Comparison of ENCODE assay signal across 8 cellular contexts in genomic region chr17:58331815-58332719, GRCh38. TPM values are rescaled to one million over a fixed set of nuclear protein-coding genes. Genes with fewer than 3 reads are reported as not detected.
DNase-seq lines count a peak whose midpoint lies in the region; ATAC-seq and TF ChIP-seq lines count a peak whose summit lies in the region.

No MANE protein-coding gene starts in this region.

- peaks cover 3% of the 10 kb centered on the region; the same call in 1 of the 2 replicates for H3K27me3 Mint-ChIP-seq in WTC11 (ENCODE audit: low read depth)

- H3K4me1 ChIP-seq in parathyroid adenoma (no peaks in the 10 kb centered on the region), transverse colon (peaks cover 13 to 25% (median 17%) of the 10 kb centered on the region in 4 donors), PC-3 (ENCODE audit: insufficient read depth, low read length) (peaks cover 6% of the 10 kb centered on the region; the same call in 1 of the 2 replicates)

- no peaks in the 10 kb centered on the region for H3K27me3 ChIP-seq in parathyroid adenoma (ENCODE audit: control insufficient read depth, insufficient read depth, low read length)
- H3K27me3 ChIP-seq in transverse colon, result no peaks in the 10 kb centered on the region
- no peaks in the 10 kb centered on the region for H3K27me3 ChIP-seq in PC-3 (ENCODE audit: low read length)

- CTCF ChIA-PET in WTC11 (lab: Charles Lee), result interaction anchor here (1.8 kb wide), 1 partner anchor 20 kb away, joined by 6 read pairs; the partner anchor contains the start of gene SUPT4H1
- CTCF ChIA-PET in PC-3 (lab: Charles Lee), result no interaction called here

- no peaks in the 10 kb centered on the region for H3F3A ChIP-seq in PC-3 (ENCODE audit: low read length, unreplicated experiment)

- H3K36me3 Mint-ChIP-seq in WTC11, result no peaks in the 10 kb centered on the region

- in situ Hi-C loops in transverse colon (cut with MboI; ENCODE audit: low pct_ligation_motif_present in 1 of 4, low pct_unique_long_range_greater_than_20kb in 1 of 4, low sequenced_read_pairs in 3 of 4), result no loop called here

- ATAC-seq in HG02798 (IDR thresholded peaks at IDR 0.05; ENCODE audit: poor library complexity, unreplicated experiment), result peak; percentile 22
- no peak for ATAC-seq in WTC11
- no peak for ATAC-seq in PC-3

- H3K36me3 ChIP-seq in parathyroid adenoma (ENCODE audit: control insufficient read depth, insufficient read depth, low read length), result no peaks in the 10 kb centered on the region
- H3K36me3 ChIP-seq in transverse colon, result no peaks in the 10 kb centered on the region
- H3K36me3 ChIP-seq in PC-3 (ENCODE audit: low read depth, low read length), result no peaks in the 10 kb centered on the region

- peaks cover 55% of the 10 kb centered on the region for H3K4me1 Mint-ChIP-seq in WTC11

- H3K4me2 ChIP-seq in parathyroid adenoma (ENCODE audit: low read length) (no peak overlapping the region), PC-3 (ENCODE audit: low read length) (no peak overlapping the region)

- no peak for TF ChIP-seq EP300 in transverse colon (IDR thresholded peaks at IDR 0.05; ENCODE audit: low read depth)

- no peaks in the 10 kb centered on the region for H4K20me1 ChIP-seq in PC-3 (ENCODE audit: low read length)

- 68% methylated on average over 15 of the region's 29 CpGs; no CpG with 5 or more reads in 1 of the 2 donors for WGBS in transverse colon (ENCODE audit: low coverage in 1 of 2), 2 donors

- no peak overlapping the region for H2AFZ ChIP-seq in parathyroid adenoma
- H2AFZ ChIP-seq in PC-3 (ENCODE audit: low read length), result no peak overlapping the region

- intact Hi-C loops in transverse colon (cut with DNase I; ENCODE audit: low total_unique reads) (no loop called here), PC-3 (cut with micrococcal nuclease) (no loop called here)

- DNase-seq in AML-193 (lab: John Stamatoyannopoulos, UW) (peak; percentile 93 to 96), WTC11 (ENCODE audit: low spot score) (peak; percentile 8), transverse colon (peak; percentile 84), PC-3 (no peak), NCI-H526 treated with DMSO at 0.1 percent for 48 hours (lab: John Stamatoyannopoulos, UW) (no peak)

- H3K9me3 ChIP-seq in parathyroid adenoma (ENCODE audit: control insufficient read depth, low read length) (no peaks in the 10 kb centered on the region), transverse colon (no peaks in the 10 kb centered on the region), PC-3 (ENCODE audit: low read length) (no peaks in the 10 kb centered on the region)

- H3K9ac ChIP-seq in parathyroid adenoma (no peak overlapping the region), PC-3 (ENCODE audit: low read length) (no peak overlapping the region)

- POLR2A ChIA-PET in WTC11 (lab: Charles Lee) (interaction anchor here (0.6 to 2.4 kb wide), 3 partner anchors 20 to 85 kb away, joined by 3 to 9 read pairs (median 8); partner anchors contain the start of genes RNF43 and SUPT4H1), PC-3 (lab: Charles Lee; ENCODE audit: unreplicated experiment) (no interaction called here)

- no peaks in the 10 kb centered on the region for H3K9me2 ChIP-seq in PC-3 (replicated peaks; ENCODE audit: low read length)

- H3K9me3 Mint-ChIP-seq in WTC11, result no peaks in the 10 kb centered on the region

- TF ChIP-seq CTCF in WTC11 (IDR thresholded peaks at IDR 0.05), result no peak
- TF ChIP-seq CTCF in parathyroid adenoma (IDR thresholded peaks at IDR 0.05), result no peak
- no peak for TF ChIP-seq CTCF in transverse colon (IDR thresholded peaks at IDR 0.05)
- TF ChIP-seq CTCF in PC-3 (conservative IDR thresholded peaks at IDR 0.05; ENCODE audit: low read depth, low read length), result no peak

- H3K79me2 ChIP-seq in parathyroid adenoma, result no peaks in the 10 kb centered on the region
- H3K79me2 ChIP-seq in PC-3 (ENCODE audit: low read length), result no peaks in the 10 kb centered on the region

- peak overlapping the region; percentile 60 for H3K27ac ChIP-seq in cingulate gyrus (ENCODE audit: low read depth, low read length)
- H3K27ac ChIP-seq in parathyroid adenoma, result peak overlapping the region; percentile 30
- peak overlapping the region; percentile 88 to 96 (median 89) for H3K27ac ChIP-seq in transverse colon
- H3K27ac ChIP-seq in PC-3 (ENCODE audit: low read length), result no peak overlapping the region

- BruUV-seq in PC-3 (replicated peaks; lab: Mats Ljungman, UMichigan), result no TSS peak

- H3K4me3 Mint-ChIP-seq in WTC11, result no peak overlapping the region

- peak; percentile 90 for TF ChIP-seq POLR2A in transverse colon (IDR thresholded peaks at IDR 0.05)

- peak overlapping the region; percentile 14 for H3K4me3 ChIP-seq in parathyroid adenoma (ENCODE audit: low read depth, low read length)
- peak overlapping the region; percentile 21 to 46 (median 36) for H3K4me3 ChIP-seq in transverse colon
- H3K4me3 ChIP-seq in PC-3 (ENCODE audit: low read length), result no peak overlapping the region

- no peak overlapping the region for H3K27ac Mint-ChIP-seq in WTC11

TF ChIP-seq in WTC11, 78 proteins besides CTCF, POLR2A, EP300 and RAD21:
- TF ChIP-seq ZSCAN18 (CRISPR knock-in tag; IDR thresholded peaks at IDR 0.05), result no peak
- TF ChIP-seq MLX (CRISPR knock-in tag; IDR thresholded peaks at IDR 0.05), result no peak
- no peak for TF ChIP-seq ETV6 (CRISPR knock-in tag; IDR thresholded peaks at IDR 0.05)

RNA-seq across cellular contexts. Expression of gene TSPOAP1, which starts 3.5 kb away (rescaled TPM):
- total RNA-seq in WTC11 (2021) (10.9 to 19.0 TPM (median 16.4 TPM) in 3 replicates), transverse colon (10 to 100 TPM in 2 of 4 donors, 1 to 10 TPM in 2; 4.4 to 21.7 (median 9.4) TPM), PC-3 (2014; rRNA removed) (4.3 and 8.3 TPM in 2 replicates)

RNA-seq across cellular contexts. Expression of gene SUPT4H1, which starts 19.9 kb away (rescaled TPM):
- total RNA-seq in WTC11 (2021) (85.5 to 91.1 TPM (median 89.3 TPM) in 3 replicates), transverse colon (10 to 100 TPM; 12.0 to 66.3 (median 40.0) TPM), PC-3 (2014; rRNA removed) (100.0 and 116 TPM in 2 replicates)

RNA-seq across cellular contexts. Expression of gene MPO, which starts 51.3 kb away (rescaled TPM):
- not detected in 3 replicates for total RNA-seq in WTC11 (2021)
- total RNA-seq in transverse colon, result not detected
- not detected in 2 replicates for total RNA-seq in PC-3 (2014; rRNA removed)

Comparison
In these comparisons a context has a peak if more than half of its experiments do, and no peak if none do; other contexts are left out.
1. DNase-seq: peak in AML-193 (2 of 2), WTC11 (single experiment) and transverse colon (single experiment); none in PC-3 (single experiment) and NCI-H526 treated with DMSO at 0.1 percent for 48 hours (single experiment).